ENCODE assay signal across 9 cellular contexts in genomic region chr19:12648088-12648487, GRCh38. TPM values are rescaled to one million over a fixed set of nuclear protein-coding genes. Genes with fewer than 3 reads are reported as not detected.
DNase-seq lines count a peak whose midpoint lies in the region; ATAC-seq and TF ChIP-seq lines count a peak whose summit lies in the region.
"Had no signal": no experiment of that assay in that cellular context is flagged by ENCODE, and none has a peak within 500 bp of the region (broad histone marks: within the 10 kb centered on the region; RNA-seq: fewer than 3 reads in every experiment).

No MANE protein-coding gene starts in this region.

- H3K27ac ChIP-seq in esophagus squamous epithelium: no peak overlapping the region
- no peak overlapping the region for H3K27ac ChIP-seq in aorta (ENCODE audit: low read depth in 1 of 2, low read length in 2 of 2)

- 11 to 24% methylated on average over 3 to 24 of the region's 29 CpGs for WGBS in esophagus squamous epithelium, 2 donors
- 7 to 8% methylated on average over 29 of the region's 29 CpGs for WGBS in aorta, 2 donors

- TF ChIP-seq POLR2A in esophagus squamous epithelium (IDR thresholded peaks at IDR 0.05): no peak

- H3K9me3 ChIP-seq in esophagus squamous epithelium (no peaks in the 10 kb centered on the region), mucosa of descending colon (no peaks in the 10 kb centered on the region), aorta (ENCODE audit: control insufficient read depth, low read length) (no peaks in the 10 kb centered on the region)

- H3K4me1 ChIP-seq in esophagus squamous epithelium: peaks cover 11 to 15% (median 12%) of the 10 kb centered on the region in 3 donors
- peaks cover 5% of the 10 kb centered on the region for H3K4me1 ChIP-seq in mucosa of descending colon (ENCODE audit: low read depth)
- no peaks in the 10 kb centered on the region for H3K4me1 ChIP-seq in aorta (ENCODE audit: control insufficient read depth in 1 of 2, insufficient read depth in 2 of 2, low read length in 2 of 2)

- H3K4me3 ChIP-seq in esophagus squamous epithelium (peak overlapping the region in 3 of 4 donors; percentile 32 to 57 (median 35)), mucosa of descending colon (no peak overlapping the region), aorta (ENCODE audit: low read length in 2 of 2) (no peak overlapping the region)

- intact Hi-C loops in Right ventricle myocardium inferior (cut with DNase I): no loop called here
- intact Hi-C loops in cardiac septum (cut with DNase I): no loop called here
- intact Hi-C loops in esophagus squamous epithelium (cut with DNase I): no loop called here
- intact Hi-C loops in mucosa of descending colon (cut with DNase I, micrococcal nuclease): no loop called here
- intact Hi-C loops in aorta (cut with DNase I): no loop called here

- ATAC-seq in Right ventricle myocardium inferior (peak; percentile 30), mucosa of descending colon (peak; percentile 42), aorta (ENCODE audit: low FRiP score) (peak; percentile 42), GM21447 (IDR thresholded peaks at IDR 0.05; ENCODE audit: unreplicated experiment) (no peak)

- DNase-seq in Right ventricle myocardium inferior (ENCODE audit: missing footprints): no peak
- DNase-seq in cardiac septum (ENCODE audit: low spot score): no peak
- DNase-seq in esophagus squamous epithelium (lab: John Stamatoyannopoulos, UW): no peak
- DNase-seq in mucosa of descending colon: no peak
- no peak for DNase-seq in aorta
- DNase-seq in activated CD4-positive, CD25-positive, alpha-beta regulatory T cell (lab: John Stamatoyannopoulos, UW): no peak
- DNase-seq in activated T-cell treated with anti-CD3 and anti-CD28 coated beads, Interleukin-2, amount 50 U/mL, for 1 hour: no peak
- DNase-seq: ACHN had no signal

- H3K36me3 ChIP-seq in esophagus squamous epithelium: peaks cover 0 to 17% (median 0%) of the 10 kb centered on the region in 3 donors
- H3K36me3 ChIP-seq in mucosa of descending colon (ENCODE audit: low read depth): no peaks in the 10 kb centered on the region
- H3K36me3 ChIP-seq in aorta (ENCODE audit: control insufficient read depth in 1 of 2, insufficient read depth in 2 of 2, low read length in 1 of 2): no peaks in the 10 kb centered on the region

- H3K27me3 ChIP-seq in esophagus squamous epithelium (no peaks in the 10 kb centered on the region), aorta (ENCODE audit: control insufficient read depth in 1 of 2, insufficient read depth in 2 of 2, low read length in 1 of 2) (no peaks in the 10 kb centered on the region)

- TF ChIP-seq CTCF in esophagus squamous epithelium (IDR thresholded peaks at IDR 0.05): no peak
- TF ChIP-seq CTCF in mucosa of descending colon (IDR thresholded peaks at IDR 0.05): no peak

RNA-seq across cellular contexts. Expression of gene MAN2B1, which starts 18.5 kb away (rescaled TPM):
- total RNA-seq in Right ventricle myocardium inferior (40.2 TPM), cardiac septum (20.6 TPM), esophagus squamous epithelium (10 to 100 TPM; 25.5 to 55.5 (median 39.4) TPM), mucosa of descending colon (100 to 1,000 TPM in 1 of 3 donors, 10 to 100 TPM in 2; 92.7 to 104 (median 96.6) TPM), aorta (100 to 1,000 TPM in 1 of 2 donors, 10 to 100 TPM in 1; 74.8 to 111 TPM)
- 10 to 100 TPM; 54.6 to 88.7 TPM for polyA plus RNA-seq in aorta

RNA-seq across cellular contexts. Expression of gene WDR83, which starts 18.5 kb away (rescaled TPM):
- 7.2 TPM for total RNA-seq in Right ventricle myocardium inferior
- 10.0 TPM for total RNA-seq in cardiac septum
- total RNA-seq in esophagus squamous epithelium: 10 to 100 TPM in 1 of 4 donors, 1 to 10 TPM in 3; 4.0 to 16.7 (median 5.8) TPM
- 10 to 100 TPM in 1 of 3 donors, 1 to 10 TPM in 2; 6.4 to 13.4 (median 7.4) TPM for total RNA-seq in mucosa of descending colon
- total RNA-seq in aorta: 10 to 100 TPM in 1 of 2 donors, 1 to 10 TPM in 1; 7.1 to 11.8 TPM
- 10 to 100 TPM in 1 of 2 donors, 1 to 10 TPM in 1; 9.4 to 20.9 TPM for polyA plus RNA-seq in aorta

RNA-seq across cellular contexts. Expression of gene DHPS, which starts 33.6 kb away (rescaled TPM):
- total RNA-seq in Right ventricle myocardium inferior: 45.9 TPM
- 49.0 TPM for total RNA-seq in cardiac septum
- total RNA-seq in esophagus squamous epithelium: 10 to 100 TPM; 45.3 to 93.5 (median 51.5) TPM
- total RNA-seq in mucosa of descending colon: 10 to 100 TPM; 71.4 to 91.4 (median 88.9) TPM
- total RNA-seq in aorta: 10 to 100 TPM; 50.1 to 74.0 TPM
- polyA plus RNA-seq in aorta: 10 to 100 TPM; 42.7 to 94.8 TPM

RNA-seq across cellular contexts. Expression of gene ZNF791, which starts 37.4 kb away (rescaled TPM):
- 14.4 TPM for total RNA-seq in Right ventricle myocardium inferior
- total RNA-seq in cardiac septum: 14.8 TPM
- total RNA-seq in esophagus squamous epithelium: 10 to 100 TPM in 3 of 4 donors, 1 to 10 TPM in 1; 8.6 to 19.5 (median 13.0) TPM
- 10 to 100 TPM; 22.5 to 29.7 (median 26.9) TPM for total RNA-seq in mucosa of descending colon
- 10 to 100 TPM; 35.2 to 35.4 TPM for total RNA-seq in aorta
- polyA plus RNA-seq in aorta: 10 to 100 TPM in 1 of 2 donors, 1 to 10 TPM in 1; 2.9 to 12.1 TPM

RNA-seq across cellular contexts. Expression of gene ZNF490, which starts 37.5 kb away (rescaled TPM):
- total RNA-seq in Right ventricle myocardium inferior: 5.1 TPM
- 5.1 TPM for total RNA-seq in cardiac septum
- total RNA-seq in esophagus squamous epithelium: 1 to 10 TPM; 2.5 to 6.7 (median 4.2) TPM
- 10 to 100 TPM in 1 of 3 donors, 1 to 10 TPM in 2; 8.6 to 11.3 (median 8.8) TPM for total RNA-seq in mucosa of descending colon
- total RNA-seq in aorta: 1 to 10 TPM; 7.0 to 8.6 TPM
- polyA plus RNA-seq in aorta: under 1 TPM in 1 of 2 donors, not detected in 1; 0.56 TPM

Comparison
In these comparisons a context has a peak if more than half of its experiments do, and no peak if none do; other contexts are left out.
1. H3K4me3 ChIP-seq: peak in esophagus squamous epithelium (3 of 4); none in mucosa of descending colon (single experiment) and aorta (0 of 2).